In genomic region chr15:95624100-95624499, GRCh38 we compare ENCODE assay signal across 22 cellular contexts.
DNase-seq lines count a peak whose midpoint lies in the region; ATAC-seq and TF ChIP-seq lines count a peak whose summit lies in the region.
"Had no signal": no experiment of that assay in that cellular context is flagged by ENCODE, and none has a peak within 500 bp of the region (broad histone marks: within the 10 kb centered on the region; RNA-seq: fewer than 3 reads in every experiment).

No MANE protein-coding gene starts in this region.

- H2AFZ ChIP-seq in trophoblast cell (ENCODE audit: insufficient read depth, low read length, poor library complexity): no peak overlapping the region

- H3K79me1 ChIP-seq in trophoblast cell (ENCODE audit: low read length): no peaks in the 10 kb centered on the region

- no peak overlapping the region for H3K18ac ChIP-seq in trophoblast cell (ENCODE audit: low read length)

- no peak overlapping the region for H3K4me2 ChIP-seq in trophoblast cell (ENCODE audit: low read length)
- H3K4me2 ChIP-seq: A549 had no signal

- in situ Hi-C loops in transverse colon (cut with MboI; ENCODE audit: low pct_ligation_motif_present in 1 of 4, low pct_unique_long_range_greater_than_20kb in 1 of 4, low sequenced_read_pairs in 3 of 4): no loop called here

- intact Hi-C loops in uterus (cut with DNase I; ENCODE audit: low total_unique reads): no loop called here
- intact Hi-C loops in transverse colon (cut with DNase I; ENCODE audit: low total_unique reads): no loop called here

- no CpG with 5 or more reads among the region's 1 CpG for WGBS in trophoblast cell (ENCODE audit: extremely low coverage, insufficient coverage, insufficient read length)
- 53% methylated on average over 1 of the region's 1 CpG; no CpG with 5 or more reads in 1 of the 2 donors for WGBS in transverse colon (ENCODE audit: low coverage in 1 of 2), 2 donors

- H3K9me3 ChIP-seq in adipocyte (ENCODE audit: control insufficient read depth, low read length) (peaks cover 7% of the 10 kb centered on the region), trophoblast cell (ENCODE audit: insufficient read depth, low read depth, low read length) (no peaks in the 10 kb centered on the region), uterus (no peaks in the 10 kb centered on the region), transverse colon (no peaks in the 10 kb centered on the region)
- H3K9me3 ChIP-seq: A549, SJCRH30 had no signal

- H3K79me2 ChIP-seq in trophoblast cell (ENCODE audit: control insufficient read depth, insufficient read depth, low read length, poor library complexity): no peaks in the 10 kb centered on the region

- TF ChIP-seq POLR2A in uterus (IDR thresholded peaks at IDR 0.05) (no peak), transverse colon (IDR thresholded peaks at IDR 0.05) (no peak)

- H4K91ac ChIP-seq in trophoblast cell (ENCODE audit: low read depth, low read length): no peak overlapping the region

- no peak overlapping the region for H2BK12ac ChIP-seq in trophoblast cell (ENCODE audit: low read length)

- H3K14ac ChIP-seq in trophoblast cell (ENCODE audit: low read length): no peak overlapping the region

- H3K4me1 ChIP-seq in adipocyte (ENCODE audit: control insufficient read depth, insufficient read depth, low read length) (peaks cover 34% of the 10 kb centered on the region), trophoblast cell (ENCODE audit: control insufficient read depth in 1 of 2, insufficient read depth in 2 of 2, low read length in 2 of 2) (peaks cover 0 to 3% of the 10 kb centered on the region in 2 experiments), uterus (no peaks in the 10 kb centered on the region), transverse colon (peaks cover 0 to 7% (median 0%) of the 10 kb centered on the region in 4 donors)
- H3K4me1 ChIP-seq: A549 had no signal

- no peak overlapping the region for H4K12ac ChIP-seq in trophoblast cell (ENCODE audit: low read depth, low read length)

- H2BK5ac ChIP-seq in trophoblast cell (ENCODE audit: low read depth, low read length, poor library complexity): no peak overlapping the region

- DNase-seq in adipocyte (ENCODE audit: low read depth): peak; percentile 30
- DNase-seq in fibroblast of villous mesenchyme (ENCODE audit: low read depth): peak; percentile 39
- DNase-seq in trophoblast cell: peak; percentile 48 to 89
- DNase-seq in uterus: no peak
- no peak for DNase-seq in transverse colon
- DNase-seq: GDM1; GOT3; HCEC 1CT; KBM-7; NCI-H1092 treated with DMSO at 0.1 percent for 48 hours; NCI-H146; NCI-H2029 treated with DMSO at 0.1 percent for 48 hours; NCI-H2171; NCI-H345; NCI-H524; NCI-H774; NK-92 treated with Interleukin-12 subunit alpha and Interleukin-12 subunit beta, amount 100 ng/mL, for 24 hours; SJCRH30 had no signal

- no peak overlapping the region for H2AK5ac ChIP-seq in trophoblast cell (ENCODE audit: low read length)

- TF ChIP-seq CTCF in fibroblast of villous mesenchyme (IDR thresholded peaks at IDR 0.05; ENCODE audit: insufficient read depth, low read depth, low read length) (no peak), uterus (IDR thresholded peaks at IDR 0.05) (no peak), transverse colon (IDR thresholded peaks at IDR 0.05) (no peak)

- H3K36me3 ChIP-seq in adipocyte (ENCODE audit: control insufficient read depth, insufficient read depth, low read length, severe bottlenecking) (no peaks in the 10 kb centered on the region), trophoblast cell (ENCODE audit: control insufficient read depth in 1 of 2, insufficient read depth in 2 of 2, low read length in 2 of 2) (no peaks in the 10 kb centered on the region), uterus (no peaks in the 10 kb centered on the region), transverse colon (no peaks in the 10 kb centered on the region)
- H3K36me3 ChIP-seq: SJCRH30 had no signal

- H3K9ac ChIP-seq in adipocyte (ENCODE audit: low read length) (peak overlapping the region; percentile 58), trophoblast cell (ENCODE audit: low read length) (no peak overlapping the region)

- no peak overlapping the region for H3K27ac ChIP-seq in trophoblast cell (ENCODE audit: low read depth, low read length)
- H3K27ac ChIP-seq in uterus: peak overlapping the region; percentile 18 to 25
- no peak overlapping the region for H3K27ac ChIP-seq in transverse colon
- H3K27ac ChIP-seq: A549, RWPE1, SJCRH30 had no signal

- no peak overlapping the region for H4K8ac ChIP-seq in trophoblast cell (ENCODE audit: low read depth, low read length)

- no peak for ATAC-seq in HG03280 (IDR thresholded peaks at IDR 0.05; ENCODE audit: unreplicated experiment)
- no peak for ATAC-seq in GM21423 (IDR thresholded peaks at IDR 0.05; ENCODE audit: unreplicated experiment)
- ATAC-seq: A549 had no signal

- H3K4me3 ChIP-seq in adipocyte (ENCODE audit: low read length) (no peak overlapping the region), fibroblast of villous mesenchyme (ENCODE audit: low read depth, low read length) (no peak overlapping the region), trophoblast cell (ENCODE audit: low read depth, low read length) (no peak overlapping the region), uterus (no peak overlapping the region), transverse colon (no peak overlapping the region)
- H3K4me3 ChIP-seq: A549, SJCRH30 had no signal

- H3K4ac ChIP-seq in trophoblast cell (ENCODE audit: low read depth, low read length): no peak overlapping the region

- H2BK120ac ChIP-seq in trophoblast cell (ENCODE audit: insufficient read depth, low read length, poor library complexity): no peak overlapping the region

- TF ChIP-seq EP300 in transverse colon (IDR thresholded peaks at IDR 0.05; ENCODE audit: low read depth): no peak

- H3K27me3 ChIP-seq in adipocyte (replicated peaks; ENCODE audit: control insufficient read depth, insufficient read depth, low read length) (no peaks in the 10 kb centered on the region), trophoblast cell (ENCODE audit: insufficient read depth, low read length) (no peaks in the 10 kb centered on the region), uterus (no peaks in the 10 kb centered on the region), transverse colon (no peaks in the 10 kb centered on the region)
- H3K27me3 ChIP-seq: SJCRH30 had no signal

- no peak overlapping the region for H3K23ac ChIP-seq in trophoblast cell (ENCODE audit: low read length)

Comparison
In these comparisons a context has a peak if more than half of its experiments do, and no peak if none do; other contexts are left out.
1. DNase-seq: peak in adipocyte (single experiment), fibroblast of villous mesenchyme (single experiment) and trophoblast cell (2 of 2); none in uterus (0 of 2) and transverse colon (single experiment).
2. H3K27ac ChIP-seq: peak in uterus (2 of 2); none in trophoblast cell (single experiment) and transverse colon (0 of 4).